27 cellular contexts compared by ENCODE assay signal in genomic region chr3:35675621-35676020, GRCh38. TPM values are rescaled to one million over a fixed set of nuclear protein-coding genes. Genes with fewer than 3 reads are reported as not detected.
"Had no signal": no experiment of that assay in that cellular context is flagged by ENCODE, and none has a peak within 500 bp of the region (broad histone marks: within the 10 kb centered on the region; RNA-seq: fewer than 3 reads in every experiment).

No MANE protein-coding gene starts in this region.

- ATAC-seq: activated CD8-positive, alpha-beta memory T cell treated with anti-CD3 and anti-CD28 coated beads, Interleukin-2, amount 10 ng/mL, durations not matched to agents 7 days and 5 days; activated naive CD4-positive, alpha-beta T cell treated with anti-CD3 and anti-CD28 coated beads, Interleukin-2, amount 50 U/mL, for 72 hours; activated naive CD8-positive, alpha-beta T cell treated with anti-CD3 and anti-CD28 coated beads, Interleukin-2, amount 50 U/mL, for 24 hours had no signal

- H3K9ac ChIP-seq: KMS-11 had no signal

- H3K27me3 Mint-ChIP-seq: activated B cell treated with CpG ODN at 0.5 μM for 24 hours; activated CD4-positive, alpha-beta T cell treated with anti-CD3 and anti-CD28 coated beads, Interleukin-2, amount 10 ng/mL, durations not matched to agents 24 days and 14 days; activated CD8-positive, alpha-beta memory T cell treated with anti-CD3 and anti-CD28 coated beads, Interleukin-2, amount 10 ng/mL, durations not matched to agents 7 days and 5 days; activated naive CD8-positive, alpha-beta T cell treated with anti-CD3 and anti-CD28 coated beads, Interleukin-2, amount 50 U/mL, for 24 hours; activated T-cell treated with anti-CD3 and anti-CD28 coated beads, Interleukin-2, amount 50 U/mL, for 24 hours had no signal

- H3K27ac Mint-ChIP-seq: activated B cell treated with CpG ODN at 0.5 μM for 24 hours; activated CD4-positive, alpha-beta T cell treated with anti-CD3 and anti-CD28 coated beads, Interleukin-2, amount 10 ng/mL, durations not matched to agents 24 days and 14 days; activated CD8-positive, alpha-beta memory T cell treated with anti-CD3 and anti-CD28 coated beads, Interleukin-2, amount 10 ng/mL, durations not matched to agents 7 days and 5 days; activated naive CD4-positive, alpha-beta T cell treated with anti-CD3 and anti-CD28 coated beads, Interleukin-2, amount 50 U/mL, for 72 hours; activated naive CD8-positive, alpha-beta T cell treated with anti-CD3 and anti-CD28 coated beads, Interleukin-2, amount 50 U/mL, for 24 hours; activated T-cell treated with anti-CD3 and anti-CD28 coated beads, Interleukin-2, amount 50 U/mL, for 24 hours had no signal

- H3K36me3 Mint-ChIP-seq: activated CD8-positive, alpha-beta memory T cell treated with anti-CD3 and anti-CD28 coated beads, Interleukin-2, amount 10 ng/mL, durations not matched to agents 7 days and 5 days; activated naive CD4-positive, alpha-beta T cell treated with anti-CD3 and anti-CD28 coated beads, Interleukin-2, amount 50 U/mL, for 72 hours had no signal

- H3K27me3 ChIP-seq: brain microvascular endothelial cell, MG63 had no signal

- H3K4me3 ChIP-seq: cardiac muscle cell, MG63, PC-9 had no signal

- DNase-seq: activated B cell treated with CpG ODN at 0.5 μM for 24 hours; activated CD4-positive, alpha-beta T cell treated with anti-CD3 and anti-CD28 coated beads for 1 hour; activated CD4-positive, alpha-beta T cell treated with anti-CD3 and anti-CD28 coated beads, Interleukin-2, amount 10 ng/mL, durations not matched to agents 24 days and 14 days; activated CD4-positive, alpha-beta T cell treated with anti-CD3 and anti-CD28 coated beads, Interleukin-2, amount 50 U/mL, for 48 hours; activated CD8-positive, alpha-beta memory T cell treated with anti-CD3 and anti-CD28 coated beads, Interleukin-2, amount 10 ng/mL, durations not matched to agents 7 days and 5 days; activated effector memory CD4-positive, alpha-beta T cell treated with anti-CD3 and anti-CD28 coated beads, Interleukin-2, amount 50 U/mL, for 16 hours; activated naive CD4-positive, alpha-beta T cell treated with Interleukin-2 at 50 U/mL for 16 hours; activated naive CD8-positive, alpha-beta T cell treated with anti-CD3 and anti-CD28 coated beads, Interleukin-2, amount 50 U/mL, for 24 hours; activated T-cell treated with anti-CD3 and anti-CD28 coated beads, Interleukin-2, amount 50 U/mL, for 24 hours; amniotic stem cell; cerebellar nuclear complex; MG63; MV-4-11; NCI-H1092 treated with DMSO at 0.1 percent for 48 hours; NCI-H1417 treated with DMSO at 0.1 percent for 48 hours; NCI-H1694; NCI-H2029 treated with DMSO at 0.1 percent for 48 hours; NCI-H510A treated with DMSO at 0.1 percent for 48 hours; PC-9; SHP77 treated with DMSO at 0.1 percent for 48 hours; T-helper 2 cell; T1000 had no signal

- H3K9me3 ChIP-seq: MG63 had no signal

- H3K4me3 Mint-ChIP-seq: activated B cell treated with CpG ODN at 0.5 μM for 24 hours; activated CD4-positive, alpha-beta T cell treated with anti-CD3 and anti-CD28 coated beads, Interleukin-2, amount 10 ng/mL, durations not matched to agents 24 days and 14 days; activated CD8-positive, alpha-beta memory T cell treated with anti-CD3 and anti-CD28 coated beads, Interleukin-2, amount 10 ng/mL, durations not matched to agents 7 days and 5 days; activated naive CD8-positive, alpha-beta T cell treated with anti-CD3 and anti-CD28 coated beads, Interleukin-2, amount 50 U/mL, for 24 hours; activated T-cell treated with anti-CD3 and anti-CD28 coated beads, Interleukin-2, amount 50 U/mL, for 24 hours had no signal

- H2AFZ ChIP-seq: PC-9 had no signal

- H3K9me3 Mint-ChIP-seq: activated B cell treated with CpG ODN at 0.5 μM for 24 hours; activated CD4-positive, alpha-beta T cell treated with anti-CD3 and anti-CD28 coated beads, Interleukin-2, amount 10 ng/mL, durations not matched to agents 24 days and 14 days; activated naive CD8-positive, alpha-beta T cell treated with anti-CD3 and anti-CD28 coated beads, Interleukin-2, amount 50 U/mL, for 24 hours; activated T-cell treated with anti-CD3 and anti-CD28 coated beads, Interleukin-2, amount 50 U/mL, for 24 hours had no signal

- H3K4me2 ChIP-seq: KMS-11, PC-9 had no signal

- H3K36me3 ChIP-seq: brain microvascular endothelial cell, cardiac muscle cell, MG63 had no signal

- H3K27ac ChIP-seq: brain microvascular endothelial cell, cardiac muscle cell, KMS-11, PC-9 had no signal

- H3K4me1 Mint-ChIP-seq: activated CD4-positive, alpha-beta T cell treated with anti-CD3 and anti-CD28 coated beads, Interleukin-2, amount 10 ng/mL, durations not matched to agents 24 days and 14 days; activated CD8-positive, alpha-beta memory T cell treated with anti-CD3 and anti-CD28 coated beads, Interleukin-2, amount 10 ng/mL, durations not matched to agents 7 days and 5 days had no signal

RNA-seq across cellular contexts. Expression of gene ARPP21, which starts 36.3 kb away (rescaled TPM):
- total RNA-seq: activated B cell treated with CpG ODN at 0.5 μM for 24 hours; activated CD4-positive, alpha-beta T cell treated with anti-CD3 and anti-CD28 coated beads, Interleukin-2, amount 10 ng/mL, durations not matched to agents 24 days and 14 days; activated CD8-positive, alpha-beta memory T cell treated with anti-CD3 and anti-CD28 coated beads, Interleukin-2, amount 10 ng/mL, durations not matched to agents 7 days and 5 days; activated naive CD4-positive, alpha-beta T cell treated with anti-CD3 and anti-CD28 coated beads, Interleukin-2, amount 50 U/mL, for 72 hours; cardiac muscle cell; PC-9; SK-MEL-5 had no signal
